Comparison of ENCODE assay signal across 22 cellular contexts in genomic region chr11:106446302-106446701, GRCh38.
A peak's percentile ranks its signal among the peaks of the same experiment; 100 is the strongest.
DNase-seq lines count a peak whose midpoint lies in the region; ATAC-seq, FAIRE-seq and TF ChIP-seq lines count a peak whose summit lies in the region.
"Had no signal": no experiment of that assay in that cellular context is flagged by ENCODE, and none has a peak within 500 bp of the region (broad histone marks: within the 10 kb centered on the region; RNA-seq: fewer than 3 reads in every experiment).

No MANE protein-coding gene starts in this region.

- TF ChIP-seq RAD21 in A549 (conservative IDR thresholded peaks at IDR 0.05 in 1 of 2, IDR thresholded peaks at IDR 0.05 in 1 of 2), result no peak

- no peak for DNase-seq in A549 (ENCODE audit: low read depth in 1 of 2, low spot score in 1 of 2)
- no peak for DNase-seq in DND-41
- DNase-seq in caudate nucleus (lab: John Stamatoyannopoulos, UW), result no peak
- no peak for DNase-seq in NCI-H1417 treated with DMSO at 0.1 percent for 48 hours (lab: John Stamatoyannopoulos, UW)
- DNase-seq in sigmoid colon, result no peak
- no peak for DNase-seq in head of caudate nucleus
- DNase-seq: CD4-positive, CD25-positive, alpha-beta regulatory T cell; DMS 273 treated with DMSO at 0.1 percent for 48 hours; H7; KG1; NCI-H1092; NCI-H1436 treated with DMSO at 0.1 percent for 48 hours; NCI-H2029 treated with DMSO at 0.1 percent for 48 hours; NCI-H2171; NCI-H524 treated with DMSO at 0.1 percent for 48 hours; OCI-M1 had no signal

- TF ChIP-seq CTCF in A549 (IDR thresholded peaks at IDR 0.05) (no peak), DND-41 (IDR thresholded peaks at IDR 0.05; ENCODE audit: borderline replicate concordance, extremely low read depth, low read length, poor library complexity, severe bottlenecking) (no peak), sigmoid colon (IDR thresholded peaks at IDR 0.05) (no peak)

- H3K4me2 ChIP-seq in A549 (no peak overlapping the region), DND-41 (ENCODE audit: insufficient read depth, low read length) (peak overlapping the region; percentile 44; the same call in 1 of the 2 replicates)

- no peaks in the 10 kb centered on the region for H3K79me2 ChIP-seq in DND-41 (ENCODE audit: insufficient read depth, low read length)

- TF ChIP-seq EP300 in A549 (IDR thresholded peaks at IDR 0.05) (no peak), sigmoid colon (IDR thresholded peaks at IDR 0.05) (no peak)

- H3K4me1 ChIP-seq in A549 (no peaks in the 10 kb centered on the region), DND-41 (ENCODE audit: insufficient read depth, low read length) (peaks cover 36% of the 10 kb centered on the region), mesodermal cell (ENCODE audit: control insufficient read depth, insufficient read depth, low read length, poor library complexity, severe bottlenecking) (peaks cover 21% of the 10 kb centered on the region), sigmoid colon (peaks cover 0 to 16% (median 13%) of the 10 kb centered on the region in 4 donors)
- H3K4me1 ChIP-seq: SJSA1 had no signal

- no peak for FAIRE-seq in A549 (lab: Jason Lieb, UNC)
- FAIRE-seq: GM12891, GM18507 had no signal

- 77% methylated on average over 1 of the region's 1 CpG for WGBS in A549 (ENCODE audit: missing lambda C conversion rate)
- no CpG with 5 or more reads among the region's 1 CpG for WGBS in mesodermal cell (ENCODE audit: insufficient coverage in 2 of 2), 2 experiments
- 88 to 91% methylated on average over 1 of the region's 1 CpG for WGBS in sigmoid colon, 2 donors

- H3K27me3 ChIP-seq in DND-41 (ENCODE audit: insufficient read depth, low read length, poor library complexity), result no peaks in the 10 kb centered on the region
- no peaks in the 10 kb centered on the region for H3K27me3 ChIP-seq in sigmoid colon
- H3K27me3 ChIP-seq: SJSA1 had no signal

- H4K20me1 ChIP-seq in DND-41 (ENCODE audit: insufficient read depth, low read length), result no peaks in the 10 kb centered on the region

- peak overlapping the region; percentile 51; the same call in 1 of the 2 replicates for H2AFZ ChIP-seq in DND-41 (ENCODE audit: low read depth, low read length)

- H3K4me3 ChIP-seq in A549, result no peak overlapping the region
- no peak overlapping the region for H3K4me3 ChIP-seq in DND-41 (ENCODE audit: low read depth in 1 of 2, low read length in 2 of 2)
- H3K4me3 ChIP-seq in mesodermal cell (ENCODE audit: extremely low read depth, insufficient read depth, low read length, poor library complexity, severe bottlenecking), result no peak overlapping the region
- H3K4me3 ChIP-seq in sigmoid colon, result no peak overlapping the region
- H3K4me3 ChIP-seq: SJSA1 had no signal

- H3K9me3 ChIP-seq in A549, result no peaks in the 10 kb centered on the region
- no peaks in the 10 kb centered on the region for H3K9me3 ChIP-seq in DND-41 (ENCODE audit: insufficient read depth, low read length, severe bottlenecking)
- H3K9me3 ChIP-seq in mesodermal cell (ENCODE audit: control insufficient read depth, low read length), result no peaks in the 10 kb centered on the region
- H3K9me3 ChIP-seq in sigmoid colon, result no peaks in the 10 kb centered on the region
- H3K9me3 ChIP-seq: SJSA1 had no signal

- TF ChIP-seq POLR2A in A549 (IDR thresholded peaks at IDR 0.05; ENCODE audit: low read length) (no peak), sigmoid colon (IDR thresholded peaks at IDR 0.05) (no peak)

- H3K9ac ChIP-seq in DND-41 (ENCODE audit: low read depth, low read length), result peak overlapping the region; percentile 17; the same call in 1 of the 2 replicates

- H3K27ac ChIP-seq in A549 (no peak overlapping the region), DND-41 (ENCODE audit: low read length) (peak overlapping the region; percentile 68), caudate nucleus (ENCODE audit: low read depth, low read length) (peak overlapping the region; percentile 58), mesodermal cell (ENCODE audit: low read depth, low read length, severe bottlenecking) (peak overlapping the region; percentile 73), sigmoid colon (no peak overlapping the region)
- H3K27ac ChIP-seq: SJSA1 had no signal

- intact Hi-C loops in sigmoid colon (cut with DNase I), result no loop called here
- intact Hi-C loops in head of caudate nucleus (cut with DNase I), result no loop called here

- ATAC-seq in A549, result no peak
- no peak for ATAC-seq in DND-41 (ENCODE audit: insufficient read depth, low read depth)
- no peak for ATAC-seq in GM18870 (IDR thresholded peaks at IDR 0.05; ENCODE audit: unreplicated experiment)
- ATAC-seq: Right ventricle myocardium inferior had no signal

- CTCF ChIA-PET in A549 (lab: Yijun Ruan, JAX), result no interaction called here

- POLR2A ChIA-PET in A549 (lab: Yijun Ruan, JAX), result no interaction called here

- H3K36me3 ChIP-seq in DND-41 (ENCODE audit: insufficient read depth, low read length) (no peaks in the 10 kb centered on the region), mesodermal cell (ENCODE audit: control insufficient read depth, insufficient read depth, low read length) (no peaks in the 10 kb centered on the region), sigmoid colon (no peaks in the 10 kb centered on the region)
- H3K36me3 ChIP-seq: SJSA1 had no signal

TF ChIP-seq in A549, 52 proteins besides CTCF, POLR2A, EP300 and RAD21:
- TF ChIP-seq, protein P1, sequence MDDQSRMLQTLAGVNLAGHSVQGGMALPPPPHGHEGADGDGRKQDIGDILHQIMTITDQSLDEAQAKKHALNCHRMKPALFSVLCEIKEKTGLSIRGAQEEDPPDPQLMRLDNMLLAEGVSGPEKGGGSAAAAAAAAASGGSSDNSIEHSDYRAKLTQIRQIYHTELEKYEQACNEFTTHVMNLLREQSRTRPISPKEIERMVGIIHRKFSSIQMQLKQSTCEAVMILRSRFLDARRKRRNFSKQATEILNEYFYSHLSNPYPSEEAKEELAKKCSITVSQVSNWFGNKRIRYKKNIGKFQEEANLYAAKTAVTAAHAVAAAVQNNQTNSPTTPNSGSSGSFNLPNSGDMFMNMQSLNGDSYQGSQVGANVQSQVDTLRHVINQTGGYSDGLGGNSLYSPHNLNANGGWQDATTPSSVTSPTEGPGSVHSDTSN (IDR thresholded peaks at IDR 0.05), result no peak
- no peak for TF ChIP-seq CHD2 (IDR thresholded peaks at IDR 0.05; ENCODE audit: low read length, partially characterized antibody)
- TF ChIP-seq RNF2 (IDR thresholded peaks at IDR 0.05; ENCODE audit: borderline replicate concordance, low read depth), result no peak
- peak; percentile 80 for TF ChIP-seq MAFK (IDR thresholded peaks at IDR 0.05; ENCODE audit: partially characterized antibody)
TF ChIP-seq in A549: peak in this region for 1.

Comparison
In these comparisons a context has a peak if more than half of its experiments do, and no peak if none do; other contexts are left out.
1. H3K27ac ChIP-seq: peak in DND-41 (single experiment), caudate nucleus (single experiment) and mesodermal cell (single experiment); none in A549 (0 of 2) and sigmoid colon (0 of 4).